In the genomic region with DNA sequence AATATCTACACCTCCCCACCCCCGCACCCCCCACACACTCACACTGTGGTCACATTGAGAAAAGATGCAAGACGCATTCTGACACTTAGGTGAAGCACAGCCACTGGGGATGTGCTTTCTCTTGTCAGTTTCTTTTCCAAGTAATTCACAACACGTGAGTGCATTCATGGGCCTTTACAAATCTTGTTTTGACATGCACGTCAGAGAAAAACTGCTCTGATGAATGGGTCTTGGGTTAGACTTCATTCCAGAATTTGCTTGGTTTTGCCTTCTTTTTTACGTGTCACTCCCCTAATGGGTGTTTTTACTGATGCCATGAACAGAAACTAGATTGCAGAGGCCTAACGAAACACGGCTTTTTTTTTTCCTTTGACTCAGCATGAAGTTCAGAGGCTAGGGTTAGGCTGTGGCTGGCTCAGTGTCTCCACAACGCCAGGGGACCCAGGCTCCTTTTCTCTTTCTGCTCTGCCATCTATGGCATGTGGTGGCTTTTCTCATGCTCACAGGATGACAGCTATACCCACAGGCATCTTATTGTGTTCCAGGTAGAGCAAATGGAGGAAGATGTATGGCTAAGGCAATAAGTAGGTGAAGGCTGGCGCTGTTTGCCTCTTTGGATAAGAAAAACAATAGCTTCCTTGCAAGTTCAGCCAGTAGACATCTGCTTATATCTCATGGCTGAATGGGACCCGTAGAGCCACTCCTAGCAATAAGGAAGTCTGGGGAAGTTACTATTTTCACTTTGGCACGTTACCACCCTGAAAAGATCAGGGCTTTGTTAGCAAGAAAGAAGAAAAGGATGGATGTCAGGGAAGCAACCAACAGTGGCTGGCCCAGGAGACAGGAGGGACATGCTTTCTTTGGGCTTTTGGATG, we compare ENCODE assay signal across 15 cellular contexts.
A peak's percentile ranks its signal among the peaks of the same experiment; 100 is the strongest.
DNase-seq lines count a peak whose midpoint lies in the region; ATAC-seq and TF ChIP-seq lines count a peak whose summit lies in the region.
"Had no signal": no experiment of that assay in that cellular context is flagged by ENCODE, and none has a peak within 500 bp of the region (broad histone marks: within the 10 kb centered on the region; RNA-seq: fewer than 3 reads in every experiment).

No MANE protein-coding gene starts in this region.

- peaks cover 5% of the 10 kb centered on the region for H3F3A ChIP-seq in neural cell (ENCODE audit: insufficient read depth, low read length, poor library complexity, severe bottlenecking)

- H3K27me3 ChIP-seq in neural cell (ENCODE audit: insufficient read depth, low read depth, low read length) = no peaks in the 10 kb centered on the region
- H3K27me3 ChIP-seq in psoas muscle (ENCODE audit: insufficient read depth in 3 of 3, low read length in 2 of 3) = no peaks in the 10 kb centered on the region
- H3K27me3 ChIP-seq: ovary had no signal

- H3K36me3 ChIP-seq in neural cell (ENCODE audit: insufficient read depth, low read length) (no peaks in the 10 kb centered on the region), psoas muscle (ENCODE audit: insufficient read depth in 1 of 2, low read depth in 1 of 2) (no peaks in the 10 kb centered on the region)
- H3K36me3 ChIP-seq: ovary had no signal

- H2AFZ ChIP-seq in neural cell (ENCODE audit: low read depth, low read length) = no peak overlapping the region

- H4K20me1 ChIP-seq in neural cell (ENCODE audit: insufficient read depth) = no peaks in the 10 kb centered on the region

- no peaks in the 10 kb centered on the region for H3K4me1 ChIP-seq in psoas muscle

- H3K9me3 Mint-ChIP-seq in activated T-cell treated with anti-CD3 and anti-CD28 coated beads, Interleukin-2, amount 50 U/mL, for 4 hours = peaks cover 3% of the 10 kb centered on the region

- no peak overlapping the region for H3K4me3 Mint-ChIP-seq in activated T-cell treated with anti-CD3 and anti-CD28 coated beads, Interleukin-2, amount 50 U/mL, for 4 hours
- H3K4me3 Mint-ChIP-seq: endodermal cell, HFFc6 had no signal

- WGBS in psoas muscle, 3 donors = 69 to 73% (median 71%) methylated on average over 11 of the region's 11 CpGs

- H3K27ac ChIP-seq in neural cell (ENCODE audit: low read length) (peak overlapping the region; percentile 56), psoas muscle (no peak overlapping the region)
- H3K27ac ChIP-seq: ovary had no signal

- peak; percentile 94 for TF ChIP-seq EP300 in neural cell (conservative IDR thresholded peaks at IDR 0.05; ENCODE audit: poor library complexity, severe bottlenecking)

- TF ChIP-seq RAD21 in neural cell (conservative IDR thresholded peaks at IDR 0.05) = no peak

- no peaks in the 10 kb centered on the region for H3K36me3 Mint-ChIP-seq in activated T-cell treated with anti-CD3 and anti-CD28 coated beads, Interleukin-2, amount 50 U/mL, for 4 hours (ENCODE audit: insufficient read depth)

- no peaks in the 10 kb centered on the region for H3K9me2 ChIP-seq in neural cell (ENCODE audit: insufficient read depth, low read length)

- no peaks in the 10 kb centered on the region for H3K79me2 ChIP-seq in neural cell (replicated peaks; ENCODE audit: insufficient read depth, low read length)

- peaks cover 1% of the 10 kb centered on the region for H3K4me1 Mint-ChIP-seq in activated T-cell treated with anti-CD3 and anti-CD28 coated beads, Interleukin-2, amount 50 U/mL, for 4 hours (ENCODE audit: low read depth)
- H3K4me1 Mint-ChIP-seq: endodermal cell had no signal

- no peak for DNase-seq in activated T-cell treated with anti-CD3 and anti-CD28 coated beads, Interleukin-2, amount 50 U/mL, for 4 hours
- no peak for DNase-seq in activated T-cell treated with anti-CD3 and anti-CD28 coated beads, Interleukin-2, amount 50 U/mL, for 1 hour
- DNase-seq in psoas muscle (no peak), HuH-7.5 (ENCODE audit: low spot score) (no peak), NCI-H1417 treated with DMSO at 0.1 percent for 48 hours (lab: John Stamatoyannopoulos, UW) (no peak)
- DNase-seq: ACHN, DMS79, endodermal cell, HFFc6, NCI-H1694 treated with DMSO at 0.1 percent for 48 hours, ovary had no signal

- peak; percentile 43 to 70 for ATAC-seq in activated T-cell treated with anti-CD3 and anti-CD28 coated beads, Interleukin-2, amount 50 U/mL, for 4 hours
- ATAC-seq in GM21717 (IDR thresholded peaks at IDR 0.05; ENCODE audit: unreplicated experiment) (peak; percentile 81), HG03558 (IDR thresholded peaks at IDR 0.05; ENCODE audit: extremely low read depth, unreplicated experiment) (peak; percentile 84), psoas muscle (no peak)

- TF ChIP-seq CTCF in neural cell (IDR thresholded peaks at IDR 0.05; ENCODE audit: poor library complexity, severe bottlenecking) = no peak
- TF ChIP-seq CTCF in psoas muscle (IDR thresholded peaks at IDR 0.05) = no peak

- H3K4me3 ChIP-seq in neural cell (ENCODE audit: low read length) = peak overlapping the region; percentile 33
- no peak overlapping the region for H3K4me3 ChIP-seq in psoas muscle
- H3K4me3 ChIP-seq: lung, ovary had no signal

- H3K9me3 ChIP-seq in neural cell (ENCODE audit: low read length) (no peaks in the 10 kb centered on the region), psoas muscle (peaks cover 5% of the 10 kb centered on the region)

- intact Hi-C loops in psoas muscle (cut with DNase I) = no loop called here

- no peaks in the 10 kb centered on the region for H3K27me3 Mint-ChIP-seq in activated T-cell treated with anti-CD3 and anti-CD28 coated beads, Interleukin-2, amount 50 U/mL, for 4 hours (ENCODE audit: low read depth)

- no peak overlapping the region for H3K9ac ChIP-seq in neural cell (ENCODE audit: low read length)

- H3K4me2 ChIP-seq in neural cell (ENCODE audit: low read length) = no peak overlapping the region

TF ChIP-seq in neural cell, 6 proteins besides CTCF, POLR2A, EP300 and RAD21:
- TF ChIP-seq POLR2AphosphoS5 (IDR thresholded peaks at IDR 0.05) (peak; percentile 89), SMC3 (conservative IDR thresholded peaks at IDR 0.05; ENCODE audit: poor library complexity) (peak; percentile 17), TAF1 (IDR thresholded peaks at IDR 0.05; ENCODE audit: low read depth) (no peak), EZH2 (IDR thresholded peaks at IDR 0.05; ENCODE audit: borderline replicate concordance, insufficient read depth, low read length, poor library complexity, severe bottlenecking) (no peak), MXI1 (conservative IDR thresholded peaks at IDR 0.05; ENCODE audit: poor library complexity, severe bottlenecking) (peak; percentile 39)
- TF ChIP-seq, protein P1, sequence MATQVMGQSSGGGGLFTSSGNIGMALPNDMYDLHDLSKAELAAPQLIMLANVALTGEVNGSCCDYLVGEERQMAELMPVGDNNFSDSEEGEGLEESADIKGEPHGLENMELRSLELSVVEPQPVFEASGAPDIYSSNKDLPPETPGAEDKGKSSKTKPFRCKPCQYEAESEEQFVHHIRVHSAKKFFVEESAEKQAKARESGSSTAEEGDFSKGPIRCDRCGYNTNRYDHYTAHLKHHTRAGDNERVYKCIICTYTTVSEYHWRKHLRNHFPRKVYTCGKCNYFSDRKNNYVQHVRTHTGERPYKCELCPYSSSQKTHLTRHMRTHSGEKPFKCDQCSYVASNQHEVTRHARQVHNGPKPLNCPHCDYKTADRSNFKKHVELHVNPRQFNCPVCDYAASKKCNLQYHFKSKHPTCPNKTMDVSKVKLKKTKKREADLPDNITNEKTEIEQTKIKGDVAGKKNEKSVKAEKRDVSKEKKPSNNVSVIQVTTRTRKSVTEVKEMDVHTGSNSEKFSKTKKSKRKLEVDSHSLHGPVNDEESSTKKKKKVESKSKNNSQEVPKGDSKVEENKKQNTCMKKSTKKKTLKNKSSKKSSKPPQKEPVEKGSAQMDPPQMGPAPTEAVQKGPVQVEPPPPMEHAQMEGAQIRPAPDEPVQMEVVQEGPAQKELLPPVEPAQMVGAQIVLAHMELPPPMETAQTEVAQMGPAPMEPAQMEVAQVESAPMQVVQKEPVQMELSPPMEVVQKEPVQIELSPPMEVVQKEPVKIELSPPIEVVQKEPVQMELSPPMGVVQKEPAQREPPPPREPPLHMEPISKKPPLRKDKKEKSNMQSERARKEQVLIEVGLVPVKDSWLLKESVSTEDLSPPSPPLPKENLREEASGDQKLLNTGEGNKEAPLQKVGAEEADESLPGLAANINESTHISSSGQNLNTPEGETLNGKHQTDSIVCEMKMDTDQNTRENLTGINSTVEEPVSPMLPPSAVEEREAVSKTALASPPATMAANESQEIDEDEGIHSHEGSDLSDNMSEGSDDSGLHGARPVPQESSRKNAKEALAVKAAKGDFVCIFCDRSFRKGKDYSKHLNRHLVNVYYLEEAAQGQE (IDR thresholded peaks at IDR 0.05; ENCODE audit: borderline replicate concordance) = no peak

Comparison
In these comparisons a context has a peak if more than half of its experiments do, and no peak if none do; other contexts are left out.
1. ATAC-seq: peak in activated T-cell treated with anti-CD3 and anti-CD28 coated beads, Interleukin-2, amount 50 U/mL, for 4 hours (2 of 2), GM21717 (single experiment) and HG03558 (single experiment); none in psoas muscle (0 of 4).